In the genomic region with DNA sequence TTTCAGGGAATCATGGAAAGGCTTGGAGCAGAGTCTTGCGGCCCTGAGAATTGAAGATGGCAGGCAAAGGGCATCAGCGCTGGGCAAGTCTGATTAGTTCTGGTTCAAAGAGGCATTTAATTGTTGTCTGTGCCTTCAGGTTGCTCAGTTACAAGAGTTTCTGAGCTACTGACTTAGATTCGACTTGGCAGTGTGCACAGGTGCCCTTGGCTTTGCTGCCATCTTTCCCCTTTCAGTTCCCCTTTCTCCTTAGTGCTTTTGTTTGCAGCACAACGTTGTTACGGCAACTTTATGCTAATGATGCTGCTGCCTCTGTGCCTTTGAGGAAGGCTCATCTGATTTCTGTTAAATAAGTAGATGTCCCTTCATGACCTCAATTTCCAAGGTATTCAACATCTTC, we compare ENCODE assay signal across 9 cellular contexts. TPM values are rescaled to one million over a fixed set of nuclear protein-coding genes. Genes with fewer than 3 reads are reported as not detected.
DNase-seq lines count a peak whose midpoint lies in the region; ATAC-seq and TF ChIP-seq lines count a peak whose summit lies in the region.
"Had no signal": no experiment of that assay in that cellular context is flagged by ENCODE, and none has a peak within 500 bp of the region (broad histone marks: within the 10 kb centered on the region; RNA-seq: fewer than 3 reads in every experiment).

No MANE protein-coding gene starts in this region.

- no peaks in the 10 kb centered on the region for H3K79me2 ChIP-seq in PC-9 (ENCODE audit: low read depth)

- H3K27ac Mint-ChIP-seq in activated naive CD4-positive, alpha-beta T cell treated with anti-CD3 and anti-CD28 coated beads, Interleukin-2, amount 10 ng/mL, durations not matched to agents 7 days and 5 days: no peak overlapping the region

- H3K4me3 Mint-ChIP-seq in activated naive CD4-positive, alpha-beta T cell treated with anti-CD3 and anti-CD28 coated beads, Interleukin-2, amount 10 ng/mL, durations not matched to agents 7 days and 5 days: no peak overlapping the region

- no peak for TF ChIP-seq CTCF in GM10248 (IDR thresholded peaks at IDR 0.05; ENCODE audit: control extremely low read depth, extremely low read depth, low read depth, missing control alignments)
- no peak for TF ChIP-seq CTCF in esophagus muscularis mucosa (IDR thresholded peaks at IDR 0.05)
- TF ChIP-seq CTCF in PC-9 (conservative IDR thresholded peaks at IDR 0.05): no peak

- no peaks in the 10 kb centered on the region for H3K36me3 Mint-ChIP-seq in activated naive CD4-positive, alpha-beta T cell treated with anti-CD3 and anti-CD28 coated beads, Interleukin-2, amount 10 ng/mL, durations not matched to agents 7 days and 5 days

- H3K27ac ChIP-seq in esophagus muscularis mucosa (replicated peaks in 1 of 4) (peak overlapping the region; percentile 37 to 81 (median 78)), PC-9 (no peak overlapping the region)

- peak; percentile 95 for ATAC-seq in GM21447 (IDR thresholded peaks at IDR 0.05; ENCODE audit: unreplicated experiment)
- ATAC-seq in HG03565 (IDR thresholded peaks at IDR 0.05; ENCODE audit: unreplicated experiment): peak; percentile 92
- ATAC-seq: left colon had no signal

- H3K4me3 ChIP-seq in esophagus muscularis mucosa (no peak overlapping the region), PC-9 (no peak overlapping the region)

- no peak overlapping the region for H3K4me2 ChIP-seq in PC-9

- H3K36me3 ChIP-seq in esophagus muscularis mucosa (no peaks in the 10 kb centered on the region), PC-9 (ENCODE audit: low read depth) (no peaks in the 10 kb centered on the region)

- no peaks in the 10 kb centered on the region for H3K9me3 Mint-ChIP-seq in activated naive CD4-positive, alpha-beta T cell treated with anti-CD3 and anti-CD28 coated beads, Interleukin-2, amount 10 ng/mL, durations not matched to agents 7 days and 5 days

- no peaks in the 10 kb centered on the region for H4K20me1 ChIP-seq in PC-9 (ENCODE audit: insufficient read depth)

- no peak for TF ChIP-seq POLR2A in esophagus muscularis mucosa (IDR thresholded peaks at IDR 0.05; ENCODE audit: low read depth)

- no peaks in the 10 kb centered on the region for H3K9me2 ChIP-seq in PC-9 (ENCODE audit: insufficient read depth)

- H3K27me3 ChIP-seq in esophagus muscularis mucosa (no peaks in the 10 kb centered on the region), PC-9 (ENCODE audit: insufficient read depth, low read depth) (no peaks in the 10 kb centered on the region)

- peaks cover 12% of the 10 kb centered on the region for H3K27me3 Mint-ChIP-seq in activated naive CD4-positive, alpha-beta T cell treated with anti-CD3 and anti-CD28 coated beads, Interleukin-2, amount 10 ng/mL, durations not matched to agents 7 days and 5 days

- H3K4me1 ChIP-seq in esophagus muscularis mucosa (peaks cover 5 to 71% (median 44%) of the 10 kb centered on the region in 4 donors), PC-9 (replicated peaks; ENCODE audit: insufficient read depth) (no peaks in the 10 kb centered on the region)

- POLR2A ChIA-PET in GM10248 (lab: Yijun Ruan, JAX) (interaction anchor here (0.6 kb wide), 1 partner anchor 1226 kb away, joined by 3 read pairs; no protein-coding TSS in a partner anchor), PC-9 (lab: Charles Lee; ENCODE audit: unreplicated experiment) (no interaction called here)

- 57% methylated on average over 5 of the region's 5 CpGs for WGBS in esophagus muscularis mucosa

- H3K4me1 Mint-ChIP-seq in activated naive CD4-positive, alpha-beta T cell treated with anti-CD3 and anti-CD28 coated beads, Interleukin-2, amount 10 ng/mL, durations not matched to agents 7 days and 5 days: peaks cover 24% of the 10 kb centered on the region

- H3K9me3 ChIP-seq in esophagus muscularis mucosa (no peaks in the 10 kb centered on the region), PC-9 (ENCODE audit: insufficient read depth, low read depth) (no peaks in the 10 kb centered on the region)

- intact Hi-C loops in esophagus muscularis mucosa (cut with DNase I): no loop called here
- intact Hi-C loops in PC-9 (cut with micrococcal nuclease; ENCODE audit: unreplicated experiment): no loop called here

- peak; percentile 36 for DNase-seq in GM10248 (ENCODE audit: extremely low spot score)
- no peak for DNase-seq in esophagus muscularis mucosa (ENCODE audit: extremely low spot score)
- DNase-seq in NCI-H510A treated with DMSO at 0.1 percent for 48 hours (lab: John Stamatoyannopoulos, UW): no peak
- no peak for DNase-seq in PC-9
- DNase-seq in D341Med (ENCODE audit: low spot score): no peak
- DNase-seq in activated naive CD4-positive, alpha-beta T cell treated with anti-CD3 and anti-CD28 coated beads, Interleukin-2, amount 10 ng/mL, durations not matched to agents 7 days and 5 days: no peak

- H2AFZ ChIP-seq in PC-9: no peak overlapping the region

- CTCF ChIA-PET in GM10248 (lab: Yijun Ruan, JAX) (interaction anchor here (2.0 to 3.4 kb wide), 2 partner anchors 14 to 37 kb away, joined by 9 to 24 read pairs; partner anchors contain the start of gene P2RY14), PC-9 (lab: Charles Lee) (interaction anchor here (0.6 kb wide), 1 partner anchor 37 kb away, joined by 9 read pairs; no protein-coding TSS in a partner anchor)
- CTCF ChIA-PET in activated naive CD4-positive, alpha-beta T cell treated with anti-CD3 and anti-CD28 coated beads, Interleukin-2, amount 10 ng/mL, durations not matched to agents 7 days and 5 days (lab: Charles Lee): interaction anchor here (1.9 to 3.7 kb wide), 2 partner anchors 36 to 61 kb away, joined by 5 to 17 read pairs; no protein-coding TSS in a partner anchor

- no peaks in the 10 kb centered on the region for H3F3A ChIP-seq in PC-9 (ENCODE audit: insufficient read depth, low read depth)

- BruUV-seq in PC-9 (replicated peaks; lab: Mats Ljungman, UMichigan): no TSS peak

- TF ChIP-seq EP300 in esophagus muscularis mucosa (IDR thresholded peaks at IDR 0.05): no peak

RNA-seq across cellular contexts. Expression of gene P2RY14, which starts 12.5 kb away (rescaled TPM):
- total RNA-seq in esophagus muscularis mucosa (10 to 100 TPM in 3 of 4 donors, 1 to 10 TPM in 1; 3.0 to 14.2 (median 12.4) TPM), PC-9 (2021) (not detected in 2 replicates)

RNA-seq across cellular contexts. Expression of gene GPR87, which starts 50.8 kb away (rescaled TPM):
- total RNA-seq in esophagus muscularis mucosa (not detected), PC-9 (2021) (9.0 and 15.5 TPM in 2 replicates)
- total RNA-seq: left colon had no signal

Comparison
In these comparisons a context has a peak if more than half of its experiments do, and no peak if none do; other contexts are left out.
1. RNA of gene GPR87, which starts 50.8 kb away (total RNA-seq): 9.0 to 15.5 TPM in PC-9; not detected in esophagus muscularis mucosa; every median in the first group is over 10 times any median in the second.